Comparison of ENCODE assay signal across 25 cellular contexts in the genomic region with DNA sequence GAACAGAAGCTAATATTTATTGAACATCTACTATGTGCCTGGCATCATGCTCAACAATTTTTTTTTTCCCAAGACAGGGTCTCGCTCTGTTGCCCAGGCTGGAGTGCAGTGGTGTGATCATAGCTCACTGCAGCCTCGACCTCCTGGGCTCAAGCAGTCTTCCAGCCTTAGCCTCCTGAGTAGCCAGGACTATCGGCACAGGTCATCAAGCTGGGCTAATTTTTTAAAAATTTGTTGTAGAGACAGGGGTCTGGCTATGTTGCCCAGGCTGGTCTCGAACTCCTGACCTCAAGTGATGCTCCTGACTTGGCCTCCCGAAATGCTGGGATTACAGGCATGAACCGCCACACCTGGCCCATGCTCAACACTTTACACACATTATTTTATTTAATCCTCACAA. TPM values are rescaled to one million over a fixed set of nuclear protein-coding genes. Genes with fewer than 3 reads are reported as not detected.
DNase-seq lines count a peak whose midpoint lies in the region; ATAC-seq, FAIRE-seq and TF ChIP-seq lines count a peak whose summit lies in the region.
"Had no signal": no experiment of that assay in that cellular context is flagged by ENCODE, and none has a peak within 500 bp of the region (broad histone marks: within the 10 kb centered on the region; RNA-seq: fewer than 3 reads in every experiment).

No MANE protein-coding gene starts in this region.

- H3K36me3 Mint-ChIP-seq in activated T-helper 1 cell treated with anti-CD3 and anti-CD28 coated beads, Interleukin-12 subunit alpha, Interleukin-12 subunit beta, Interleukin-2, Interleukin-4 antibody, amounts not matched to agents 30 ng/mL and 10 ng/mL and 1 ng/mL, durations not matched to agents 14 hours and 24 hours and 36 hours (ENCODE audit: low read depth): peaks cover 2% of the 10 kb centered on the region

- ATAC-seq in GM18909 (IDR thresholded peaks at IDR 0.05; ENCODE audit: poor library complexity, unreplicated experiment): no peak
- ATAC-seq: A549, HepG2 had no signal

- DNase-seq in WERI-Rb-1 (no peak), keratinocyte (ENCODE audit: low read depth, low spot score) (no peak), SKM-1 treated with dmso at 0.1 percent for 144 hours (lab: John Stamatoyannopoulos, UW; ENCODE audit: unreplicated experiment) (no peak), GM12891 (ENCODE audit: insufficient read length, low spot score) (no peak)
- no peak for DNase-seq in activated T-helper 1 cell treated with anti-CD3 and anti-CD28 coated beads, Interleukin-12 subunit alpha, Interleukin-12 subunit beta, Interleukin-2, Interleukin-4 antibody, amounts not matched to agents 30 ng/mL and 10 ng/mL and 1 ng/mL, durations not matched to agents 14 hours and 24 hours and 36 hours (ENCODE audit: low spot score)
- DNase-seq: BE2C; CD4-positive, alpha-beta memory T cell; COR-L47; DMS153; DMS79 treated with DMSO at 0.1 percent for 48 hours; EL; GOT3; HFFc6 had no signal

- H3K27ac Mint-ChIP-seq in activated T-helper 1 cell treated with anti-CD3 and anti-CD28 coated beads, Interleukin-12 subunit alpha, Interleukin-12 subunit beta, Interleukin-2, Interleukin-4 antibody, amounts not matched to agents 30 ng/mL and 10 ng/mL and 1 ng/mL, durations not matched to agents 14 hours and 24 hours and 36 hours: peak overlapping the region; percentile 5
- H3K27ac Mint-ChIP-seq: HFFc6 had no signal

- no peak for TF ChIP-seq POLR2A in GM12891 (IDR thresholded peaks at IDR 0.05; ENCODE audit: low read depth, low read length)

- H3K9me1 ChIP-seq in keratinocyte (ENCODE audit: control insufficient read depth, extremely low read depth, insufficient read depth, low read length): peaks cover 3% of the 10 kb centered on the region

- peaks cover 3% of the 10 kb centered on the region; the same call in 1 of the 2 replicates for H3K36me3 ChIP-seq in WERI-Rb-1
- H3K36me3 ChIP-seq in keratinocyte (ENCODE audit: control insufficient read depth in 2 of 2, extremely low read depth in 1 of 2, insufficient read depth in 2 of 2, low read length in 2 of 2): no peaks in the 10 kb centered on the region
- peaks cover 0 to 2% of the 10 kb centered on the region in 2 donors for H3K36me3 ChIP-seq in stomach smooth muscle (ENCODE audit: control insufficient read depth in 2 of 2, insufficient read depth in 2 of 2, low read length in 2 of 2)
- H3K36me3 ChIP-seq: BE2C, HAP-1 had no signal

- H3K27me3 ChIP-seq in WERI-Rb-1 (ENCODE audit: insufficient read depth, low read depth, severe bottlenecking) (no peaks in the 10 kb centered on the region), keratinocyte (ENCODE audit: control insufficient read depth, extremely low read depth, insufficient read depth, low read length) (no peaks in the 10 kb centered on the region), stomach smooth muscle (ENCODE audit: control insufficient read depth in 1 of 2, insufficient read depth in 2 of 2, low read length in 2 of 2) (no peaks in the 10 kb centered on the region)
- H3K27me3 ChIP-seq: BE2C had no signal

- H3K4me3 ChIP-seq in WERI-Rb-1 (ENCODE audit: low read depth, low read length) (no peak overlapping the region), keratinocyte (ENCODE audit: control insufficient read depth in 2 of 3, extremely low read depth in 1 of 3, insufficient read depth in 2 of 3, low read depth in 1 of 3, low read length in 3 of 3) (no peak overlapping the region), stomach smooth muscle (ENCODE audit: low read length in 2 of 2) (no peak overlapping the region)
- H3K4me3 ChIP-seq: A549, HAP-1 had no signal

- peaks cover 17% of the 10 kb centered on the region for H3K4me1 Mint-ChIP-seq in activated T-helper 1 cell treated with anti-CD3 and anti-CD28 coated beads, Interleukin-12 subunit alpha, Interleukin-12 subunit beta, Interleukin-2, Interleukin-4 antibody, amounts not matched to agents 30 ng/mL and 10 ng/mL and 1 ng/mL, durations not matched to agents 14 hours and 24 hours and 36 hours (ENCODE audit: low read depth)

- H3K4me1 ChIP-seq in keratinocyte (ENCODE audit: control insufficient read depth, extremely low read depth, insufficient read depth, low read length) (peaks cover 17% of the 10 kb centered on the region), stomach smooth muscle (ENCODE audit: control insufficient read depth, insufficient read depth, low read length) (peaks cover 34% of the 10 kb centered on the region)
- H3K4me1 ChIP-seq: BE2C had no signal

- TF ChIP-seq CTCF in WERI-Rb-1 (IDR thresholded peaks at IDR 0.05; ENCODE audit: low read depth, low read length) (no peak), keratinocyte (optimal IDR thresholded peaks at IDR 0.05 in 1 of 3, IDR thresholded peaks at IDR 0.05 in 1 of 3, conservative IDR thresholded peaks at IDR 0.05 in 1 of 3; ENCODE audit: extremely low read depth in 1 of 3, insufficient read depth in 2 of 3, low read length in 3 of 3) (no peak)

- H3K4me2 ChIP-seq in keratinocyte (ENCODE audit: control insufficient read depth, extremely low read depth, insufficient read depth, low read depth, low read length): no peak overlapping the region
- H3K4me2 ChIP-seq: A549 had no signal

- FAIRE-seq in keratinocyte (lab: Jason Lieb, UNC) (no peak), GM12891 (lab: Jason Lieb, UNC) (no peak)
- FAIRE-seq: A549, D721Med, G401.6, GM12892, GM19239, HepG2, HTR-8/SVneo had no signal

- H2AFZ ChIP-seq in keratinocyte (ENCODE audit: control insufficient read depth, low read length): no peak overlapping the region

- H3K27ac ChIP-seq in WERI-Rb-1: peak overlapping the region; percentile 78
- peak overlapping the region; percentile 57 for H3K27ac ChIP-seq in keratinocyte (ENCODE audit: control insufficient read depth, insufficient read depth, low read length)
- peak overlapping the region; percentile 18 for H3K27ac ChIP-seq in stomach smooth muscle (ENCODE audit: low read length)
- H3K27ac ChIP-seq: A549, C4-2B had no signal

- H3K9ac ChIP-seq in keratinocyte (ENCODE audit: control insufficient read depth, extremely low read depth, insufficient read depth, low read length) (no peak overlapping the region), stomach smooth muscle (ENCODE audit: low read length in 2 of 2) (no peak overlapping the region)

- H3K27me3 Mint-ChIP-seq in activated T-helper 1 cell treated with anti-CD3 and anti-CD28 coated beads, Interleukin-12 subunit alpha, Interleukin-12 subunit beta, Interleukin-2, Interleukin-4 antibody, amounts not matched to agents 30 ng/mL and 10 ng/mL and 1 ng/mL, durations not matched to agents 14 hours and 24 hours and 36 hours (ENCODE audit: insufficient read depth): no peaks in the 10 kb centered on the region
- H3K27me3 Mint-ChIP-seq: CD4-positive, alpha-beta memory T cell had no signal

- intact Hi-C loops in activated T-helper 1 cell treated with anti-CD3 and anti-CD28 coated beads, Interleukin-12 subunit alpha, Interleukin-12 subunit beta, Interleukin-2, Interleukin-4 antibody, amounts not matched to agents 30 ng/mL and 10 ng/mL and 1 ng/mL, durations not matched to agents 14 hours and 24 hours and 36 hours (cut with micrococcal nuclease): loop anchor here (5.0 kb wide), 1 partner anchor 40 kb away; a partner anchor contains a TSS

- dilution Hi-C loops in keratinocyte (cut with MboI; ENCODE audit: extremely low pct_ligation_motif_present, low sequenced_read_pairs): no loop called here

- H3K9me3 Mint-ChIP-seq in activated T-helper 1 cell treated with anti-CD3 and anti-CD28 coated beads, Interleukin-12 subunit alpha, Interleukin-12 subunit beta, Interleukin-2, Interleukin-4 antibody, amounts not matched to agents 30 ng/mL and 10 ng/mL and 1 ng/mL, durations not matched to agents 14 hours and 24 hours and 36 hours: no peaks in the 10 kb centered on the region
- H3K9me3 Mint-ChIP-seq: CD4-positive, alpha-beta memory T cell; HFFc6 had no signal

- H3K79me2 ChIP-seq in keratinocyte (ENCODE audit: control insufficient read depth, insufficient read depth, low read length): no peaks in the 10 kb centered on the region

- H3K4me3 Mint-ChIP-seq in activated T-helper 1 cell treated with anti-CD3 and anti-CD28 coated beads, Interleukin-12 subunit alpha, Interleukin-12 subunit beta, Interleukin-2, Interleukin-4 antibody, amounts not matched to agents 30 ng/mL and 10 ng/mL and 1 ng/mL, durations not matched to agents 14 hours and 24 hours and 36 hours: no peak overlapping the region
- H3K4me3 Mint-ChIP-seq: CD4-positive, alpha-beta memory T cell; HFFc6 had no signal

- H4K20me1 ChIP-seq in keratinocyte (ENCODE audit: control insufficient read depth, extremely low read depth, insufficient read depth, low read length): no peaks in the 10 kb centered on the region

- H3K9me3 ChIP-seq in WERI-Rb-1 (ENCODE audit: severe bottlenecking) (no peaks in the 10 kb centered on the region), keratinocyte (ENCODE audit: control insufficient read depth, low read depth, low read length) (no peaks in the 10 kb centered on the region), stomach smooth muscle (ENCODE audit: control insufficient read depth in 2 of 2, low read length in 2 of 2) (no peaks in the 10 kb centered on the region)
- H3K9me3 ChIP-seq: A549, BE2C, HAP-1 had no signal

RNA-seq across cellular contexts. Expression of a gene that starts 35.7 kb away (rescaled TPM):
- not detected in 2 replicates for total RNA-seq in activated T-helper 1 cell treated with anti-CD3 and anti-CD28 coated beads, Interleukin-12 subunit alpha, Interleukin-12 subunit beta, Interleukin-2, Interleukin-4 antibody, amounts not matched to agents 30 ng/mL and 10 ng/mL and 1 ng/mL, durations not matched to agents 14 hours and 24 hours and 36 hours
- polyA plus RNA-seq in keratinocyte: 0.03 TPM in 1 of 3 replicates, not detected in the others
- polyA plus RNA-seq in keratinocyte (2011; ENCODE audit: low read depth): not detected
- polyA plus RNA-seq in keratinocyte (2011; cell fraction: cytosol; rRNA removed): not detected in 2 replicates
- polyA plus RNA-seq in keratinocyte (2011; cell fraction: nucleus; rRNA removed): 0.03 TPM in 1 of 2 replicates, not detected in the other
- not detected in 2 replicates for polyA plus RNA-seq in keratinocyte (2012; ENCODE audit: low replicate concordance)
- not detected in 3 replicates for polyA minus RNA-seq in keratinocyte
- polyA minus RNA-seq in keratinocyte (2011; cell fraction: cytosol; rRNA and poly(A)+ RNA removed): not detected
- not detected in 2 replicates for polyA minus RNA-seq in keratinocyte (2011; cell fraction: nucleus; rRNA and poly(A)+ RNA removed)
- polyA plus RNA-seq in GM12891 (2012; ENCODE audit: low read depth, missing spikeins): 0.14 TPM
- total RNA-seq: HepG2 had no signal
- polyA plus RNA-seq: CD4-positive, alpha-beta memory T cell had no signal

RNA-seq across cellular contexts. Expression of a gene that starts 39.7 kb away (rescaled TPM):
- 12.4 and 14.0 TPM in 2 replicates for total RNA-seq in activated T-helper 1 cell treated with anti-CD3 and anti-CD28 coated beads, Interleukin-12 subunit alpha, Interleukin-12 subunit beta, Interleukin-2, Interleukin-4 antibody, amounts not matched to agents 30 ng/mL and 10 ng/mL and 1 ng/mL, durations not matched to agents 14 hours and 24 hours and 36 hours
- polyA plus RNA-seq in keratinocyte: 1.2 to 3.5 TPM (median 2.1 TPM) in 3 replicates
- polyA plus RNA-seq in keratinocyte (2011; ENCODE audit: low read depth): 2.8 TPM
- polyA plus RNA-seq in keratinocyte (2011; cell fraction: cytosol; rRNA removed): 2.6 and 3.1 TPM in 2 replicates
- polyA plus RNA-seq in keratinocyte (2011; cell fraction: nucleus; rRNA removed): 2.8 and 2.9 TPM in 2 replicates
- polyA plus RNA-seq in keratinocyte (2012; ENCODE audit: low replicate concordance): 2.5 and 4.4 TPM in 2 replicates
- 1.5 to 3.9 TPM (median 2.3 TPM) in 3 replicates for polyA minus RNA-seq in keratinocyte
- 2.1 TPM for polyA minus RNA-seq in keratinocyte (2011; cell fraction: cytosol; rRNA and poly(A)+ RNA removed)
- 0.74 and 1.7 TPM in 2 replicates for polyA minus RNA-seq in keratinocyte (2011; cell fraction: nucleus; rRNA and poly(A)+ RNA removed)
- 9.5 TPM for polyA plus RNA-seq in GM12891 (2012; ENCODE audit: low read depth, missing spikeins)

RNA-seq across cellular contexts. Expression of a gene that starts 48.9 kb away (rescaled TPM):
- not detected in 2 replicates for total RNA-seq in activated T-helper 1 cell treated with anti-CD3 and anti-CD28 coated beads, Interleukin-12 subunit alpha, Interleukin-12 subunit beta, Interleukin-2, Interleukin-4 antibody, amounts not matched to agents 30 ng/mL and 10 ng/mL and 1 ng/mL, durations not matched to agents 14 hours and 24 hours and 36 hours
- not detected in 3 replicates for polyA plus RNA-seq in keratinocyte
- polyA plus RNA-seq in keratinocyte (2011; ENCODE audit: low read depth): not detected
- polyA plus RNA-seq in keratinocyte (2011; cell fraction: cytosol; rRNA removed): not detected in 2 replicates
- polyA plus RNA-seq in keratinocyte (2011; cell fraction: nucleus; rRNA removed): not detected in 2 replicates
- polyA plus RNA-seq in keratinocyte (2012; ENCODE audit: low replicate concordance): not detected in 2 replicates
- polyA minus RNA-seq in keratinocyte: under 0.01 TPM in 3 replicates
- polyA minus RNA-seq in keratinocyte (2011; cell fraction: cytosol; rRNA and poly(A)+ RNA removed): not detected
- under 0.01 TPM in 2 replicates for polyA minus RNA-seq in keratinocyte (2011; cell fraction: nucleus; rRNA and poly(A)+ RNA removed)
- polyA plus RNA-seq in GM12891 (2012; ENCODE audit: low read depth, missing spikeins): not detected
- total RNA-seq: CD4-positive, alpha-beta memory T cell; HFFc6 had no signal
- polyA plus RNA-seq: A549; AG04450; CD4-positive, alpha-beta memory T cell; HepG2 had no signal

RNA-seq across cellular contexts. Expression of a gene that starts 57.5 kb away (rescaled TPM):
- not detected in 2 replicates for total RNA-seq in activated T-helper 1 cell treated with anti-CD3 and anti-CD28 coated beads, Interleukin-12 subunit alpha, Interleukin-12 subunit beta, Interleukin-2, Interleukin-4 antibody, amounts not matched to agents 30 ng/mL and 10 ng/mL and 1 ng/mL, durations not matched to agents 14 hours and 24 hours and 36 hours
- not detected in 3 replicates for polyA plus RNA-seq in keratinocyte
- not detected for polyA plus RNA-seq in keratinocyte (2011; ENCODE audit: low read depth)
- polyA plus RNA-seq in keratinocyte (2011; cell fraction: cytosol; rRNA removed): not detected in 2 replicates
- not detected in 2 replicates for polyA plus RNA-seq in keratinocyte (2011; cell fraction: nucleus; rRNA removed)
- not detected in 2 replicates for polyA plus RNA-seq in keratinocyte (2012; ENCODE audit: low replicate concordance)
- under 0.01 TPM in 3 replicates for polyA minus RNA-seq in keratinocyte
- not detected for polyA minus RNA-seq in keratinocyte (2011; cell fraction: cytosol; rRNA and poly(A)+ RNA removed)
- polyA minus RNA-seq in keratinocyte (2011; cell fraction: nucleus; rRNA and poly(A)+ RNA removed): under 0.01 TPM in 2 replicates
- not detected for polyA plus RNA-seq in GM12891 (2012; ENCODE audit: low read depth, missing spikeins)
- polyA plus RNA-seq: A549; AG04450; CD4-positive, alpha-beta memory T cell; HepG2 had no signal

Comparison
In these comparisons a context has a peak if more than half of its experiments do, and no peak if none do; other contexts are left out.
1. H3K27ac ChIP-seq: peak in every context shown above with its lines; median percentile 78 in WERI-Rb-1; 57 in keratinocyte; 18 in stomach smooth muscle.